Comparison of ENCODE assay signal across 14 cellular contexts in genomic region chr18:58054041-58054733, GRCh38. TPM values are rescaled to one million over a fixed set of nuclear protein-coding genes. Genes with fewer than 3 reads are reported as not detected.
DNase-seq lines count a peak whose midpoint lies in the region; ATAC-seq and TF ChIP-seq lines count a peak whose summit lies in the region.
"Had no signal": no experiment of that assay in that cellular context is flagged by ENCODE, and none has a peak within 500 bp of the region (broad histone marks: within the 10 kb centered on the region; RNA-seq: fewer than 3 reads in every experiment).

No MANE protein-coding gene starts in this region.

- H3K4me3 Mint-ChIP-seq in chondrocyte (ENCODE audit: unreplicated experiment): no peak overlapping the region
- no peak overlapping the region for H3K4me3 Mint-ChIP-seq in naive thymus-derived CD8-positive, alpha-beta T cell

- ATAC-seq in right lobe of liver (peak; percentile 38 to 59 (median 52)), heart left ventricle (no peak)
- ATAC-seq in naive thymus-derived CD8-positive, alpha-beta T cell: no peak
- ATAC-seq: Panc1 had no signal

- no peak overlapping the region for H3K27ac ChIP-seq in right lobe of liver
- H3K27ac ChIP-seq in heart left ventricle: no peak overlapping the region
- H3K27ac ChIP-seq: BLaER1, esophagus muscularis mucosa, VCaP had no signal

- intact Hi-C loops in right lobe of liver (cut with DNase I): no loop called here
- intact Hi-C loops in heart left ventricle (cut with DNase I): no loop called here

- no peaks in the 10 kb centered on the region for H3K36me3 ChIP-seq in BJ (ENCODE audit: control insufficient read depth, insufficient read depth, low read length)
- H3K36me3 ChIP-seq in right lobe of liver: no peaks in the 10 kb centered on the region
- no peaks in the 10 kb centered on the region for H3K36me3 ChIP-seq in heart left ventricle
- H3K36me3 ChIP-seq: esophagus muscularis mucosa had no signal

- no peaks in the 10 kb centered on the region for H3K9me3 ChIP-seq in right lobe of liver
- H3K9me3 ChIP-seq in heart left ventricle: no peaks in the 10 kb centered on the region
- H3K9me3 ChIP-seq: BLaER1, esophagus muscularis mucosa had no signal

- TF ChIP-seq CTCF in BJ (IDR thresholded peaks at IDR 0.05; ENCODE audit: insufficient read depth, low read depth, low read length) (no peak), chondrocyte (IDR thresholded peaks at IDR 0.05) (no peak), right lobe of liver (IDR thresholded peaks at IDR 0.05) (no peak), heart left ventricle (IDR thresholded peaks at IDR 0.05) (no peak)

- peak; percentile 22 for DNase-seq in BJ (ENCODE audit: low read depth)
- peak; percentile 40 for DNase-seq in NCI-H226
- no peak for DNase-seq in chondrocyte (ENCODE audit: low spot score)
- DNase-seq in right lobe of liver: peak in 2 of 3 donors; percentile 35 to 55
- DNase-seq in heart left ventricle: no peak
- no peak for DNase-seq in central memory CD4-positive, alpha-beta T cell
- DNase-seq in naive thymus-derived CD8-positive, alpha-beta T cell: no peak
- DNase-seq in DMS114 treated with DMSO at 0.1 percent for 48 hours (lab: John Stamatoyannopoulos, UW; ENCODE audit: unreplicated experiment): no peak
- DNase-seq: activated T-cell treated with anti-CD3 and anti-CD28 coated beads for 4 hours; stimulated activated naive CD4-positive, alpha-beta T cell had no signal

- no peak overlapping the region for H3K4me3 ChIP-seq in BJ (ENCODE audit: low read depth, low read length)
- H3K4me3 ChIP-seq in right lobe of liver: no peak overlapping the region
- no peak overlapping the region for H3K4me3 ChIP-seq in heart left ventricle
- H3K4me3 ChIP-seq: BLaER1, esophagus muscularis mucosa had no signal

- no peaks in the 10 kb centered on the region for H3K9me3 Mint-ChIP-seq in chondrocyte (ENCODE audit: low read depth)
- no peaks in the 10 kb centered on the region for H3K9me3 Mint-ChIP-seq in naive thymus-derived CD8-positive, alpha-beta T cell

- POLR2A ChIA-PET in BJ (lab: Charles Lee): no interaction called here
- POLR2A ChIA-PET in naive thymus-derived CD8-positive, alpha-beta T cell (lab: Charles Lee): no interaction called here

- no peaks in the 10 kb centered on the region for H3K36me3 Mint-ChIP-seq in chondrocyte (ENCODE audit: low read depth)
- H3K36me3 Mint-ChIP-seq in naive thymus-derived CD8-positive, alpha-beta T cell: no peaks in the 10 kb centered on the region

- CTCF ChIA-PET in BJ (lab: Yijun Ruan, JAX): interaction anchor here (0.5 to 2.2 kb wide), 5 partner anchors 9 to 172 kb away, joined by 3 to 6 read pairs (median 4); partner anchors contain the start of gene NEDD4L

- H3K27me3 ChIP-seq in BJ (ENCODE audit: control insufficient read depth, insufficient read depth, low read length) (no peaks in the 10 kb centered on the region), right lobe of liver (no peaks in the 10 kb centered on the region), heart left ventricle (no peaks in the 10 kb centered on the region)
- H3K27me3 ChIP-seq: BLaER1, esophagus muscularis mucosa had no signal

- H3K27me3 Mint-ChIP-seq in chondrocyte (ENCODE audit: low read depth): no peaks in the 10 kb centered on the region
- H3K27me3 Mint-ChIP-seq in naive thymus-derived CD8-positive, alpha-beta T cell: peaks cover 0 to 2% (median 0%) of the 10 kb centered on the region in 5 donors

- H3K4me1 Mint-ChIP-seq in chondrocyte (ENCODE audit: low read depth): peaks cover 17% of the 10 kb centered on the region
- H3K4me1 Mint-ChIP-seq in naive thymus-derived CD8-positive, alpha-beta T cell: peaks cover 0 to 5% (median 2%) of the 10 kb centered on the region in 4 donors

- TF ChIP-seq POLR2A in right lobe of liver (IDR thresholded peaks at IDR 0.05) (no peak), heart left ventricle (IDR thresholded peaks at IDR 0.05) (no peak)

- peak overlapping the region; percentile 2 for H3K27ac Mint-ChIP-seq in chondrocyte (ENCODE audit: unreplicated experiment)
- no peak overlapping the region for H3K27ac Mint-ChIP-seq in naive thymus-derived CD8-positive, alpha-beta T cell

- 59% methylated on average over 8 of the region's 8 CpGs for WGBS in right lobe of liver (ENCODE audit: insufficient coverage, low coverage, low lambda C conversion rate, missing lambda C conversion rate)
- 70 to 78% (median 72%) methylated on average over 8 of the region's 8 CpGs for WGBS in heart left ventricle, 4 donors

- H3K4me1 ChIP-seq in right lobe of liver: peaks cover 0 to 8% (median 0%) of the 10 kb centered on the region in 4 donors
- peaks cover 0 to 4% (median 0%) of the 10 kb centered on the region in 12 donors for H3K4me1 ChIP-seq in heart left ventricle
- H3K4me1 ChIP-seq: BLaER1 had no signal

RNA-seq across cellular contexts. Expression of gene NEDD4L, which starts 10.2 kb away (rescaled TPM):
- polyA plus RNA-seq in BJ (2011; rRNA removed) (10.8 and 14.1 TPM in 2 replicates), heart left ventricle (10 to 100 TPM; 14.7 to 20.5 TPM)
- polyA minus RNA-seq in BJ (2011; rRNA and poly(A)+ RNA removed): 12.2 and 15.0 TPM in 2 replicates
- total RNA-seq in chondrocyte (21.6 to 27.6 TPM (median 25.8 TPM) in 3 replicates), right lobe of liver (10 to 100 TPM; 21.5 to 41.0 (median 33.2) TPM), heart left ventricle (10 to 100 TPM; 33.8 to 64.1 (median 54.9) TPM)
- total RNA-seq in naive thymus-derived CD8-positive, alpha-beta T cell: 1 to 10 TPM; 5.6 to 6.5 TPM
- polyA plus RNA-seq in naive thymus-derived CD8-positive, alpha-beta T cell: 1 to 10 TPM; 1.5 to 3.5 (median 2.9) TPM

Comparison
In these comparisons a context has a peak if more than half of its experiments do, and no peak if none do; other contexts are left out.
1. DNase-seq: peak in BJ (single experiment), NCI-H226 (single experiment) and right lobe of liver (2 of 3); none in chondrocyte (single experiment), heart left ventricle (0 of 5), central memory CD4-positive, alpha-beta T cell (single experiment), naive thymus-derived CD8-positive, alpha-beta T cell (0 of 10) and DMS114 treated with DMSO at 0.1 percent for 48 hours (single experiment).
2. ATAC-seq: peak in right lobe of liver (4 of 4); none in heart left ventricle (0 of 4) and naive thymus-derived CD8-positive, alpha-beta T cell (0 of 2).